Comparison of ENCODE assay signal across 27 cellular contexts in genomic region chr15:69210574-69210973, GRCh38.
"Had no signal": no experiment of that assay in that cellular context is flagged by ENCODE, and none has a peak within 500 bp of the region (broad histone marks: within the 10 kb centered on the region; RNA-seq: fewer than 3 reads in every experiment).

No MANE protein-coding gene starts in this region.

- H3K27me3 ChIP-seq: neural progenitor cell, ovary, right lobe of liver, sigmoid colon, spleen, suprapubic skin, testis, tibial artery, transverse colon, upper lobe of right lung, vagina had no signal

- H3K4me3 ChIP-seq: neural progenitor cell, ovary, psoas muscle, right lobe of liver, sigmoid colon, smooth muscle cell, spleen, suprapubic skin, testis, tibial artery, transverse colon, upper lobe of right lung, vagina had no signal

- H3K4me1 ChIP-seq: neural progenitor cell, psoas muscle, sigmoid colon, spleen, suprapubic skin, testis, tibial artery, upper lobe of right lung, vagina had no signal

- H3K27ac ChIP-seq: neural progenitor cell, ovary, psoas muscle, right lobe of liver, sigmoid colon, spleen, suprapubic skin, testis, tibial artery, upper lobe of right lung, vagina had no signal

- ATAC-seq: naive thymus-derived CD4-positive, alpha-beta T cell; natural killer cell; psoas muscle; right cardiac atrium; stimulated activated memory B cell treated with anti-CD40 and anti-IgM and Interleukin-4, amounts not matched to agents 10 μg/mL and 1 μg/mL and 100 μg/mL, for 72 hours; stimulated activated naive CD8-positive, alpha-beta T cell treated with anti-CD3 and anti-CD28 coated beads, Interleukin-15, amount 100 ng/mL, for 72 hours; stimulated activated naive CD8-positive, alpha-beta T cell treated with anti-CD3 and anti-CD28 coated beads, Interleukin-15, Interleukin-2, amounts not matched to agents 100 U/mL and 50 U/mL, for 24 hours; upper lobe of right lung had no signal

- H2AFZ ChIP-seq: neural progenitor cell had no signal

- H3K9me3 ChIP-seq: ovary, psoas muscle, right lobe of liver, sigmoid colon, suprapubic skin, testis, tibial artery, transverse colon, upper lobe of right lung, vagina had no signal

- H3K9ac ChIP-seq: neural progenitor cell had no signal

- H3K36me3 ChIP-seq: neural progenitor cell, ovary, right lobe of liver, sigmoid colon, spleen, suprapubic skin, tibial artery, transverse colon, upper lobe of right lung, vagina had no signal

- DNase-seq: naive thymus-derived CD4-positive, alpha-beta T cell; natural killer cell; occipital lobe; ovary; psoas muscle; right cardiac atrium; right lobe of liver; sigmoid colon; spleen; stimulated activated CD4-positive, alpha-beta T cell treated with anti-CD3 and anti-CD28 coated beads, Interleukin-12 subunit alpha, Interleukin-12 subunit beta, amount 100 ng/mL, for 4 hours; stimulated activated CD4-positive, alpha-beta T cell treated with anti-CD3 and anti-CD28 coated beads, Interleukin-1b, Interleukin-23, amount 100 ng/mL, for 48 hours; stimulated activated CD4-positive, alpha-beta T cell treated with anti-CD3 and anti-CD28 coated beads, Interleukin-4, amount 100 ng/mL, for 1 hour; stimulated activated CD4-positive, alpha-beta T cell treated with anti-CD3 and anti-CD28 coated beads, Interleukin-4, amount 100 ng/mL, for 4 hours; stimulated activated CD8-positive, alpha-beta memory T cell treated with anti-CD3 and anti-CD28 coated beads, Interleukin-4, amount 100 ng/mL, for 48 hours; stimulated activated naive CD4-positive, alpha-beta T cell; stimulated activated naive CD8-positive, alpha-beta T cell treated with anti-CD3 and anti-CD28 coated beads, Interleukin-15, amount 100 ng/mL, for 72 hours; stimulated activated naive CD8-positive, alpha-beta T cell treated with anti-CD3 and anti-CD28 coated beads, Interleukin-15, Interleukin-2, amounts not matched to agents 100 U/mL and 50 U/mL, for 24 hours; substantia nigra; testis; tibial artery; transverse colon; upper lobe of right lung had no signal

- H3K4me2 ChIP-seq: neural progenitor cell, smooth muscle cell had no signal
